8 cellular contexts compared by ENCODE assay signal in genomic region chr14:23299558-23299957, GRCh38. TPM values are rescaled to one million over a fixed set of nuclear protein-coding genes. Genes with fewer than 3 reads are reported as not detected.
DNase-seq lines count a peak whose midpoint lies in the region; ATAC-seq and TF ChIP-seq lines count a peak whose summit lies in the region.

No MANE protein-coding gene starts in this region.

- H4K20me1 ChIP-seq in OCI-LY7 (ENCODE audit: insufficient read depth, low read length): no peaks in the 10 kb centered on the region

- H3K4me3 Mint-ChIP-seq in osteocyte (ENCODE audit: unreplicated experiment): peak overlapping the region; percentile 90

- no peak overlapping the region for H3K27ac ChIP-seq in OCI-LY7 (ENCODE audit: low read depth, low read length, poor library complexity, severe bottlenecking)

- POLR2A ChIA-PET in OCI-LY7 (lab: Charles Lee): interaction anchor here (0.6 kb wide), 1 partner anchor 102 kb away, joined by 4 read pairs; no protein-coding TSS in a partner anchor

- H2AFZ ChIP-seq in OCI-LY7 (ENCODE audit: low read length): no peak overlapping the region

- peaks cover 28% of the 10 kb centered on the region for H3K4me1 ChIP-seq in OCI-LY7 (ENCODE audit: insufficient read depth, low read length, poor library complexity, severe bottlenecking)

- H3K4me1 Mint-ChIP-seq in osteocyte (ENCODE audit: unreplicated experiment): peaks cover 26% of the 10 kb centered on the region

- peak overlapping the region; percentile 100 for H3K4me2 ChIP-seq in OCI-LY7 (ENCODE audit: low read length)

- no peaks in the 10 kb centered on the region for H3K9me3 ChIP-seq in OCI-LY7 (ENCODE audit: low read length)

- H3K36me3 Mint-ChIP-seq in osteocyte (ENCODE audit: unreplicated experiment): no peaks in the 10 kb centered on the region

- BruUV-seq in OCI-LY7 (replicated peaks; lab: Mats Ljungman, UMichigan): no TSS peak

- no peaks in the 10 kb centered on the region for H3K9me2 ChIP-seq in OCI-LY7 (ENCODE audit: insufficient read depth, low read length)

- no peak for ATAC-seq in GM19035 (IDR thresholded peaks at IDR 0.05; ENCODE audit: unreplicated experiment)

- peak; percentile 57 for DNase-seq in activated effector memory CD4-positive, alpha-beta T cell treated with anti-CD3 and anti-CD28 coated beads, Interleukin-2, amount 50 U/mL, for 16 hours
- no peak for DNase-seq in activated effector memory CD4-positive, alpha-beta T cell treated with Interleukin-2 at 50 U/mL for 16 hours
- DNase-seq in OCI-LY7 (ENCODE audit: low spot score): peak; percentile 52
- DNase-seq in dermis blood vessel endothelial cell: peak; percentile 73
- DNase-seq in osteocyte (ENCODE audit: extremely low spot score, unreplicated experiment): no peak
- DNase-seq in stimulated activated naive CD4-positive, alpha-beta T cell treated with Interleukin-2 at 50 U/mL for 16 hours (lab: John Stamatoyannopoulos, UW): no peak
- no peak for DNase-seq in activated CD8-positive, alpha-beta memory T cell treated with anti-CD3 and anti-CD28 coated beads, Interleukin-2, amount 50 U/mL, for 4 hours

- H3K36me3 ChIP-seq in OCI-LY7 (ENCODE audit: insufficient read depth, low read length): peaks cover 34% of the 10 kb centered on the region

- intact Hi-C loops in OCI-LY7 (cut with micrococcal nuclease; ENCODE audit: unreplicated experiment): no loop called here

- no peaks in the 10 kb centered on the region for H3K27me3 Mint-ChIP-seq in osteocyte (ENCODE audit: unreplicated experiment)

- no peaks in the 10 kb centered on the region for H3K9me3 Mint-ChIP-seq in osteocyte (ENCODE audit: unreplicated experiment)

- peak; percentile 62 for TF ChIP-seq CTCF in OCI-LY7 (conservative IDR thresholded peaks at IDR 0.05; ENCODE audit: low read length)
- peak; percentile 47 for TF ChIP-seq CTCF in osteocyte (IDR thresholded peaks at IDR 0.05)

- CTCF ChIA-PET in OCI-LY7 (lab: Charles Lee; ENCODE audit: unreplicated experiment): no interaction called here

- peaks cover 10% of the 10 kb centered on the region; the same call in 1 of the 2 replicates for H3K79me2 ChIP-seq in OCI-LY7 (ENCODE audit: insufficient read depth, low read depth, low read length)

- H3K27ac Mint-ChIP-seq in osteocyte (ENCODE audit: unreplicated experiment): peak overlapping the region; percentile 100

- no peak overlapping the region for H3K4me3 ChIP-seq in OCI-LY7 (ENCODE audit: low read depth, low read length, poor library complexity, severe bottlenecking)

RNA-seq across cellular contexts. Expression of gene PPP1R3E, which starts 3.1 kb away (rescaled TPM):
- 24.4 and 31.0 TPM in 2 replicates for total RNA-seq in OCI-LY7 (2014; rRNA removed; shearing (Covaris generic))
- total RNA-seq in OCI-LY7 (2022): 95.5 and 102 TPM in 2 replicates
- 1.7 and 2.6 TPM in 2 replicates for total RNA-seq in dermis blood vessel endothelial cell
- 15.3 and 19.2 TPM in 2 replicates for total RNA-seq in osteocyte

RNA-seq across cellular contexts. Expression of gene BCL2L2, which starts 7.1 kb away (rescaled TPM):
- total RNA-seq in OCI-LY7 (2014; rRNA removed; shearing (Covaris generic)): 7.2 and 8.6 TPM in 2 replicates
- total RNA-seq in OCI-LY7 (2022) (17.4 and 18.0 TPM in 2 replicates), dermis blood vessel endothelial cell (10.4 and 13.5 TPM in 2 replicates), osteocyte (21.6 and 27.9 TPM in 2 replicates)

RNA-seq across cellular contexts. Expression of gene HOMEZ, which starts 13.6 kb away (rescaled TPM):
- total RNA-seq in OCI-LY7 (2014; rRNA removed; shearing (Covaris generic)): 6.3 and 7.1 TPM in 2 replicates
- 16.5 and 17.2 TPM in 2 replicates for total RNA-seq in OCI-LY7 (2022)
- total RNA-seq in dermis blood vessel endothelial cell: 6.5 and 7.2 TPM in 2 replicates
- total RNA-seq in osteocyte: 6.9 and 8.4 TPM in 2 replicates

RNA-seq across cellular contexts. Expression of gene PABPN1, which starts 21.7 kb away (rescaled TPM):
- 120 and 167 TPM in 2 replicates for total RNA-seq in OCI-LY7 (2014; rRNA removed; shearing (Covaris generic))
- total RNA-seq in OCI-LY7 (2022) (314 and 319 TPM in 2 replicates), dermis blood vessel endothelial cell (71.5 and 93.9 TPM in 2 replicates), osteocyte (175 and 183 TPM in 2 replicates)

RNA-seq across cellular contexts. Expression of gene SLC22A17, which starts 53.1 kb away (rescaled TPM):
- total RNA-seq in OCI-LY7 (2014; rRNA removed; shearing (Covaris generic)): not detected in 2 replicates
- total RNA-seq in OCI-LY7 (2022): not detected in 2 replicates
- 0.84 and 3.7 TPM in 2 replicates for total RNA-seq in dermis blood vessel endothelial cell
- total RNA-seq in osteocyte: 36.4 and 42.7 TPM in 2 replicates

Comparison
In these comparisons a context has a peak if more than half of its experiments do, and no peak if none do; other contexts are left out.
1. DNase-seq: peak in activated effector memory CD4-positive, alpha-beta T cell treated with anti-CD3 and anti-CD28 coated beads, Interleukin-2, amount 50 U/mL, for 16 hours (single experiment), OCI-LY7 (single experiment) and dermis blood vessel endothelial cell (single experiment); none in activated effector memory CD4-positive, alpha-beta T cell treated with Interleukin-2 at 50 U/mL for 16 hours (single experiment), osteocyte (single experiment), stimulated activated naive CD4-positive, alpha-beta T cell treated with Interleukin-2 at 50 U/mL for 16 hours (single experiment) and activated CD8-positive, alpha-beta memory T cell treated with anti-CD3 and anti-CD28 coated beads, Interleukin-2, amount 50 U/mL, for 4 hours (single experiment).